In the genomic region with DNA sequence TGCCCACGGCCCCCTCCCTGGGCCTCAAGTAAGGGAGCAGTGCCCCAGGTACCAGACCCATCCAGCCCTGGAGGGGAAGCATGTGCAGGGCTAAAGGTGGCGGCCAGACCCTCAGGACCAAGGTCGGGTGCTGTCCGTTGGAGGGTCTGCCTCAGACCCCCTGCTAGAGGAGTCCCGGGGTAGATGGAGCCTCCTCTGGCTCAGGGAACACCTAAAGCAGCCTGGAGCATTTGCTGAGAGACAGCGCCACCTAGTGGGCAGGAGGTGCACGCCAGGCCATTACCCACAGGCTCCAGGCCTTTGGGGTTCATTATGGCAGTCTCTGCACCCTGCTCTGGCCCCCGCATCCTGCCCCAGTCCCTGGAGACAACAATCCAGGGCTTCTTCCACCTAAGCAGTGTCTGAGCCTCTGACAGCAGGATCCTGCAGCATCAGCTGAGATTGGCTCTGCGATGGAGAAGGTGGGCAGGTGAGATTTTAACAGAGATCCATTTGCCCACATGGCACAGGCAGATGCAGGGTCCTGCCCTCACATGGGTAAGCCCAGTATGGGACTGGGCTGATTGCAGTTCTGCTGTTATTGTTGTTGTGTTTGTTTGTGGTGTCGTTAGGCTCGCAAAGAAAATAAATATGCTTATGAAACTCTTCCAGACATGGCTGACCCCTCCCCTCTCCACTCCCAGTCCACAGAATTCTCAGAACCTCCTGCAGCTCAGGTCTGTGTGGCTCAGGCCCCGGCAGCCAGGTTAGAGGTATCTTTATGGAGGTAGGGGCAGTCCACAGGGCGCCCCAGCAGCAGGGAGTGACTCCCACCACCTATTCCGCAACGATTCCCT, we compare ENCODE assay signal across 8 cellular contexts. TPM values are rescaled to one million over a fixed set of nuclear protein-coding genes. Genes with fewer than 3 reads are reported as not detected.
A peak's percentile ranks its signal among the peaks of the same experiment; 100 is the strongest.
DNase-seq lines count a peak whose midpoint lies in the region; ATAC-seq and TF ChIP-seq lines count a peak whose summit lies in the region.

No MANE protein-coding gene starts in this region.

- H3K27me3 Mint-ChIP-seq in activated CD4-positive, alpha-beta T cell treated with anti-CD3 and anti-CD28 coated beads, Interleukin-2, amount 10 ng/mL, durations not matched to agents 7 days and 5 days, result no peaks in the 10 kb centered on the region

- 47% methylated on average over 3 of the region's 15 CpGs for WGBS in right lobe of liver (ENCODE audit: insufficient coverage, low coverage, low lambda C conversion rate, missing lambda C conversion rate)

- H3K4me3 Mint-ChIP-seq in activated CD4-positive, alpha-beta T cell treated with anti-CD3 and anti-CD28 coated beads, Interleukin-2, amount 10 ng/mL, durations not matched to agents 7 days and 5 days, result no peak overlapping the region

- TF ChIP-seq CTCF in colonic mucosa (IDR thresholded peaks at IDR 0.05) (peak; percentile 99), right lobe of liver (IDR thresholded peaks at IDR 0.05) (peak; percentile 95 to 100 (median 98))

- H3K27ac Mint-ChIP-seq in activated CD4-positive, alpha-beta T cell treated with anti-CD3 and anti-CD28 coated beads, Interleukin-2, amount 10 ng/mL, durations not matched to agents 7 days and 5 days, result no peak overlapping the region

- no peak overlapping the region for H3K4me3 ChIP-seq in colonic mucosa
- H3K4me3 ChIP-seq in right lobe of liver, result no peak overlapping the region

- peak; percentile 41 for DNase-seq in DMS79 (lab: John Stamatoyannopoulos, UW)
- DNase-seq in HEK293T (ENCODE audit: extremely low spot score), result peak; percentile 87
- DNase-seq in NCI-H345 treated with DMSO at 0.1 percent for 48 hours (lab: John Stamatoyannopoulos, UW; ENCODE audit: unreplicated experiment), result peak; percentile 51
- peak; percentile 91 for DNase-seq in activated CD4-positive, alpha-beta T cell treated with anti-CD3 and anti-CD28 coated beads, Interleukin-2, amount 10 ng/mL, durations not matched to agents 7 days and 5 days
- peak; percentile 88 for DNase-seq in colonic mucosa
- DNase-seq in right lobe of liver, result peak; percentile 77 to 83 (median 80)
- peak; percentile 86 for DNase-seq in stimulated activated CD8-positive, alpha-beta memory T cell treated with anti-CD3 and anti-CD28 coated beads, Interleukin-12 subunit alpha, Interleukin-12 subunit beta, amount 100 ng/mL, for 1 hour (ENCODE audit: low read depth)

- H3K27ac ChIP-seq in colonic mucosa, result no peak overlapping the region
- H3K27ac ChIP-seq in right lobe of liver, result no peak overlapping the region

- H3K4me1 Mint-ChIP-seq in activated CD4-positive, alpha-beta T cell treated with anti-CD3 and anti-CD28 coated beads, Interleukin-2, amount 10 ng/mL, durations not matched to agents 7 days and 5 days, result peaks cover 6% of the 10 kb centered on the region

- no peaks in the 10 kb centered on the region for H3K36me3 Mint-ChIP-seq in activated CD4-positive, alpha-beta T cell treated with anti-CD3 and anti-CD28 coated beads, Interleukin-2, amount 10 ng/mL, durations not matched to agents 7 days and 5 days (ENCODE audit: low read depth)

- H3K4me1 ChIP-seq in colonic mucosa (no peaks in the 10 kb centered on the region), right lobe of liver (peaks cover 0 to 14% (median 8%) of the 10 kb centered on the region in 4 donors)

- H3K9ac ChIP-seq in colonic mucosa (ENCODE audit: low read depth in 2 of 2, low read length in 2 of 2), result no peak overlapping the region

- intact Hi-C loops in colonic mucosa (cut with DNase I) (loop anchor here (2.0 to 5.0 kb wide), 3 partner anchors 83 to 241 kb away; no protein-coding TSS in a partner anchor), right lobe of liver (cut with DNase I) (loop anchor here in 1 of 2 donors (5.0 kb wide), 1 partner anchor 85 kb away; no protein-coding TSS in a partner anchor)

- H3K9me3 Mint-ChIP-seq in activated CD4-positive, alpha-beta T cell treated with anti-CD3 and anti-CD28 coated beads, Interleukin-2, amount 10 ng/mL, durations not matched to agents 7 days and 5 days, result no peaks in the 10 kb centered on the region

- CTCF ChIA-PET in HEK293T (lab: Yijun Ruan, JAX), result interaction anchor here (0.7 to 1.9 kb wide), 6 partner anchors 62 to 86 kb away, joined by 3 to 16 read pairs (median 5); no protein-coding TSS in a partner anchor
- CTCF ChIA-PET in activated CD4-positive, alpha-beta T cell treated with anti-CD3 and anti-CD28 coated beads, Interleukin-2, amount 10 ng/mL, durations not matched to agents 7 days and 5 days (lab: Charles Lee), result interaction anchor here (0.8 to 2.6 kb wide), 18 partner anchors 8 to 626 kb away, joined by 3 to 20 read pairs (median 4); no protein-coding TSS in a partner anchor

- no peaks in the 10 kb centered on the region for H3K27me3 ChIP-seq in colonic mucosa
- H3K27me3 ChIP-seq in right lobe of liver, result no peaks in the 10 kb centered on the region

- no peak for TF ChIP-seq POLR2A in right lobe of liver (IDR thresholded peaks at IDR 0.05)

- H3K36me3 ChIP-seq in colonic mucosa (no peaks in the 10 kb centered on the region), right lobe of liver (no peaks in the 10 kb centered on the region)

- ATAC-seq in right lobe of liver, result peak; percentile 81 to 91 (median 88)
- no peak for ATAC-seq in GM21390 (IDR thresholded peaks at IDR 0.05; ENCODE audit: unreplicated experiment)

- POLR2A ChIA-PET in HEK293T (lab: Yijun Ruan, JAX), result no interaction called here
- POLR2A ChIA-PET in activated CD4-positive, alpha-beta T cell treated with anti-CD3 and anti-CD28 coated beads, Interleukin-2, amount 10 ng/mL, durations not matched to agents 7 days and 5 days (lab: Charles Lee), result no interaction called here

- H3K9me3 ChIP-seq in colonic mucosa, result no peaks in the 10 kb centered on the region
- no peaks in the 10 kb centered on the region for H3K9me3 ChIP-seq in right lobe of liver

TF ChIP-seq in HEK293T, 16 proteins besides CTCF, POLR2A, EP300 and RAD21:
- no peak for TF ChIP-seq ARNT (IDR thresholded peaks at IDR 0.05)
- no peak for TF ChIP-seq FOXM1 (IDR thresholded peaks at IDR 0.05; ENCODE audit: borderline replicate concordance)
- TF ChIP-seq LEF1 (IDR thresholded peaks at IDR 0.05; ENCODE audit: borderline replicate concordance), result no peak
- no peak for TF ChIP-seq SP1 (IDR thresholded peaks at IDR 0.05)
- TF ChIP-seq ELF4 (IDR thresholded peaks at IDR 0.05), result no peak
- no peak for TF ChIP-seq FOXA1 (IDR thresholded peaks at IDR 0.05)
- TF ChIP-seq BHLHE40 (IDR thresholded peaks at IDR 0.05; ENCODE audit: borderline replicate concordance), result no peak
- TF ChIP-seq SUZ12 (IDR thresholded peaks at IDR 0.05), result no peak
- no peak for TF ChIP-seq ZNF384 (IDR thresholded peaks at IDR 0.05)
- TF ChIP-seq TARDBP (IDR thresholded peaks at IDR 0.05), result no peak
- TF ChIP-seq, protein P1, sequence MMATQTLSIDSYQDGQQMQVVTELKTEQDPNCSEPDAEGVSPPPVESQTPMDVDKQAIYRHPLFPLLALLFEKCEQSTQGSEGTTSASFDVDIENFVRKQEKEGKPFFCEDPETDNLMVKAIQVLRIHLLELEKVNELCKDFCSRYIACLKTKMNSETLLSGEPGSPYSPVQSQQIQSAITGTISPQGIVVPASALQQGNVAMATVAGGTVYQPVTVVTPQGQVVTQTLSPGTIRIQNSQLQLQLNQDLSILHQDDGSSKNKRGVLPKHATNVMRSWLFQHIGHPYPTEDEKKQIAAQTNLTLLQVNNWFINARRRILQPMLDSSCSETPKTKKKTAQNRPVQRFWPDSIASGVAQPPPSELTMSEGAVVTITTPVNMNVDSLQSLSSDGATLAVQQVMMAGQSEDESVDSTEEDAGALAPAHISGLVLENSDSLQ (IDR thresholded peaks at IDR 0.05), result no peak
- TF ChIP-seq CTBP1 (IDR thresholded peaks at IDR 0.05; ENCODE audit: borderline replicate concordance), result no peak
- TF ChIP-seq NFRKB (IDR thresholded peaks at IDR 0.05), result no peak
- no peak for TF ChIP-seq HDGF (IDR thresholded peaks at IDR 0.05; ENCODE audit: borderline replicate concordance)
- no peak for TF ChIP-seq L3MBTL2 (conservative IDR thresholded peaks at IDR 0.05)
TF ChIP-seq in HEK293T: peak in this region for 0.

RNA-seq across cellular contexts. Expression of a gene that starts 42.4 kb away (rescaled TPM):
- total RNA-seq in activated CD4-positive, alpha-beta T cell treated with anti-CD3 and anti-CD28 coated beads, Interleukin-2, amount 10 ng/mL, durations not matched to agents 7 days and 5 days, result 10 to 100 TPM; 12.2 to 13.9 TPM
- total RNA-seq in colonic mucosa, result 10 to 100 TPM; 28.1 to 30.1 TPM
- 10 to 100 TPM in 3 of 6 experiments, 1 to 10 TPM in 3; 8.0 to 19.2 (median 10.0) TPM for total RNA-seq in right lobe of liver

RNA-seq across cellular contexts. Expression of a gene that starts 43.9 kb away (rescaled TPM):
- total RNA-seq in activated CD4-positive, alpha-beta T cell treated with anti-CD3 and anti-CD28 coated beads, Interleukin-2, amount 10 ng/mL, durations not matched to agents 7 days and 5 days, result 100 to 1,000 TPM; 121 to 134 TPM
- total RNA-seq in colonic mucosa (100 to 1,000 TPM; 215 to 226 TPM), right lobe of liver (1 to 10 TPM; 4.4 to 9.9 (median 8.3) TPM)

Comparison
In these comparisons a context has a peak if more than half of its experiments do, and no peak if none do; other contexts are left out.
1. DNase-seq: peak in every context shown above with its lines; median percentile 91 in activated CD4-positive, alpha-beta T cell treated with anti-CD3 and anti-CD28 coated beads, Interleukin-2, amount 10 ng/mL, durations not matched to agents 7 days and 5 days; 88 in colonic mucosa; 87 in HEK293T; 86 in stimulated activated CD8-positive, alpha-beta memory T cell treated with anti-CD3 and anti-CD28 coated beads, Interleukin-12 subunit alpha, Interleukin-12 subunit beta, amount 100 ng/mL, for 1 hour; 80 in right lobe of liver; 51 in NCI-H345 treated with DMSO at 0.1 percent for 48 hours; 41 in DMS79.
2. RNA of a gene that starts 43.9 kb away (total RNA-seq): 215 to 226 TPM in colonic mucosa and 121 to 134 TPM in activated CD4-positive, alpha-beta T cell treated with anti-CD3 and anti-CD28 coated beads, Interleukin-2, amount 10 ng/mL, durations not matched to agents 7 days and 5 days; 4.4 to 9.9 TPM in right lobe of liver; every median in the first group is over 10 times any median in the second.